In genomic region chr5:10702911-10703491, GRCh38 we compare ENCODE assay signal across 1 cellular context.
TF ChIP-seq lines count a peak whose summit lies in the region.

No MANE protein-coding gene starts in this region.

TF ChIP-seq in K562, 482 proteins besides CTCF, POLR2A, EP300 and RAD21 (continued from another document and continues in another):
- TF ChIP-seq RREB1 (CRISPR knock-in tag; IDR thresholded peaks at IDR 0.05) = no peak
- TF ChIP-seq ZNF263 (CRISPR knock-in tag; IDR thresholded peaks at IDR 0.05; ENCODE audit: borderline replicate concordance) = peak; percentile 88
- TF ChIP-seq TRIM24 (IDR thresholded peaks at IDR 0.05) = peak; percentile 74 to 77; a peak in 3 of 4 replicates
- no peak for TF ChIP-seq PATZ1 (CRISPR knock-in tag; IDR thresholded peaks at IDR 0.05; ENCODE audit: borderline replicate concordance)
- TF ChIP-seq ZNF12 (CRISPR knock-in tag; IDR thresholded peaks at IDR 0.05) = no peak
- no peak for TF ChIP-seq TEAD1 (CRISPR knock-in tag; IDR thresholded peaks at IDR 0.05)
- TF ChIP-seq ZNF436 (CRISPR knock-in tag; IDR thresholded peaks at IDR 0.05) = no peak
- no peak for TF ChIP-seq GABPB1 (CRISPR knock-in tag; IDR thresholded peaks at IDR 0.05)
- TF ChIP-seq ZBTB34 (CRISPR knock-in tag; IDR thresholded peaks at IDR 0.05) = no peak
- no peak; the same call in 1 of the 2 replicates for TF ChIP-seq ZBTB2 (IDR thresholded peaks at IDR 0.05)
- TF ChIP-seq CREBBP (IDR thresholded peaks at IDR 0.05; ENCODE audit: low read depth, low read length) = no peak
- TF ChIP-seq RCOR1 (IDR thresholded peaks at IDR 0.05; ENCODE audit: borderline replicate concordance in 1 of 2, low read depth in 2 of 2, low read length in 2 of 2) = peak; percentile 79 to 96; a peak in 3 of 4 replicates
- TF ChIP-seq DNMT1 (IDR thresholded peaks at IDR 0.05) = no peak
- no peak for TF ChIP-seq RBFOX2 (IDR thresholded peaks at IDR 0.05; ENCODE audit: low read depth, low read length)
- TF ChIP-seq ATF3 (IDR thresholded peaks at IDR 0.05) = peak; percentile 97
- peak; percentile 99 for TF ChIP-seq ATF3 (CRISPR knock-in tag; conservative IDR thresholded peaks at IDR 0.05)
- no peak for TF ChIP-seq GTF2A2 (tag; IDR thresholded peaks at IDR 0.05)
- no peak for TF ChIP-seq HOMEZ (CRISPR knock-in tag; IDR thresholded peaks at IDR 0.05)
- TF ChIP-seq NEUROD1 (IDR thresholded peaks at IDR 0.05; ENCODE audit: borderline replicate concordance, low read depth, low read length, partially characterized antibody) = peak; percentile 73
- no peak; the same call in 1 of the 2 replicates for TF ChIP-seq EHMT2 (IDR thresholded peaks at IDR 0.05)
- peak in 1 of 2 experiments; percentile 85; a peak in 1 of 4 replicates for TF ChIP-seq ZMIZ1 (IDR thresholded peaks at IDR 0.05; ENCODE audit: low read depth in 2 of 2, low read length in 2 of 2)
- no peak for TF ChIP-seq ZNF644 (tag; IDR thresholded peaks at IDR 0.05; ENCODE audit: low read depth)
- no peak for TF ChIP-seq HDGF (IDR thresholded peaks at IDR 0.05)
- TF ChIP-seq TOE1 (IDR thresholded peaks at IDR 0.05; ENCODE audit: borderline replicate concordance) = 0 out of 2 replicates have a peak, but pooled peaks have one; percentile 46
- TF ChIP-seq TOE1 (CRISPR knock-in tag; IDR thresholded peaks at IDR 0.05; ENCODE audit: borderline replicate concordance, low read depth) = no peak
- TF ChIP-seq ZNF668 (CRISPR knock-in tag; IDR thresholded peaks at IDR 0.05) = no peak
- TF ChIP-seq WHSC1 (IDR thresholded peaks at IDR 0.05; ENCODE audit: low read length) = no peak
- peak; percentile 90 for TF ChIP-seq CBFA2T2 (conservative IDR thresholded peaks at IDR 0.05)
- peak; percentile 43; the same call in 1 of the 2 replicates for TF ChIP-seq EP400 (IDR thresholded peaks at IDR 0.05)
- TF ChIP-seq PRMT5 (CRISPR knock-in tag; IDR thresholded peaks at IDR 0.05) = no peak
- TF ChIP-seq SRSF7 (optimal IDR thresholded peaks at IDR 0.05; ENCODE audit: low read depth, low read length) = no peak
- TF ChIP-seq RFX1 (IDR thresholded peaks at IDR 0.05) = peak; percentile 44; the same call in 1 of the 2 replicates
- no peak; the same call in 1 of the 2 replicates for TF ChIP-seq ZBTB7A (IDR thresholded peaks at IDR 0.05; ENCODE audit: borderline replicate concordance, control insufficient read depth, low read depth, low read length)
- TF ChIP-seq STAT6 (CRISPR knock-in tag; IDR thresholded peaks at IDR 0.05) = no peak
- peak; percentile 43; the same call in 1 of the 2 replicates for TF ChIP-seq LEF1 (IDR thresholded peaks at IDR 0.05)
- no peak for TF ChIP-seq ZNF778 (CRISPR knock-in tag; IDR thresholded peaks at IDR 0.05)
- TF ChIP-seq ID3 (CRISPR knock-in tag; IDR thresholded peaks at IDR 0.05) = no peak
- peak; percentile 32; the same call in 1 of the 2 replicates for TF ChIP-seq ID3 (tag; IDR thresholded peaks at IDR 0.05)
- TF ChIP-seq TRIM28 (IDR thresholded peaks at IDR 0.05) = no peak
- no peak for TF ChIP-seq IRF1 (CRISPR knock-in tag; IDR thresholded peaks at IDR 0.05; ENCODE audit: borderline replicate concordance)
- TF ChIP-seq ZNF140 (CRISPR knock-in tag; IDR thresholded peaks at IDR 0.05) = no peak
- TF ChIP-seq SMARCB1 (IDR thresholded peaks at IDR 0.05; ENCODE audit: insufficient read length, low read depth) = no peak
- no peak for TF ChIP-seq CSDE1 (IDR thresholded peaks at IDR 0.05)
